In the genomic region with DNA sequence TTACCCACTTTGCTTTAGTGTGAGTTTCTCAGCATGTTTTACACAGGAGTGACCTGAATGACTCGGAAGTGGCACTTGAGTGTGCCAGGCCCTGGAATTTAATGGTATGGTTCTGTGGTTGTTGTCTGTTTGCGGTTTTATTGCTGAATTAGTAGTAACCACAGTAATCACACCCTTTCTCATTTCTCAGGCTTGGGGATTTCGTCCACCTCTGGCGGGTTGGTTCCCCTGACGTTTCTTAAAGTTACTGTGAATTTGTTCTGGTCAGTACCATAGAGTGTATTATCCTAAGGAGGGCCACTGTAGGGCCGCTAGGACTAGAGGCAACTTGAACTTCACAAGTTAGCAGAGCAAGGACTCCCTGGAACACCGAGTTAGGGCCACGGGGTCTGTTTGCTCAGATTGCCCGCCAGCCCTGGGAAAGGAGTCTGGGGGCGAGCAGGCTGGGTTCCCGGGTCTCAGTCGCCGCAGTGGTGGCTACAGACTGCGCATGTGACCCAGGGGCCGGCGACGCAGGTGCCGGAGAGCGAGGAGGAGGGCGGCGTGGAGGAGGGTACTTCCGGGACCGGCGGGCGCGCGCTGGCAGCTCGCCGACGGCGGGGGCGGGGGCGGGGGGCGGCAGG, we compare ENCODE assay signal across 1 cellular context.
TF ChIP-seq lines count a peak whose summit lies in the region.

No MANE protein-coding gene starts in this region.

TF ChIP-seq in K562, 482 proteins besides CTCF, POLR2A, EP300 and RAD21 (continues in another document):
- TF ChIP-seq SIN3A (IDR thresholded peaks at IDR 0.05; ENCODE audit: borderline replicate concordance in 2 of 2, control insufficient read depth in 1 of 2, low read depth in 2 of 2, low read length in 2 of 2) = 0 out of 4 replicates have a peak, but pooled peaks of 1 of the 2 experiments have one; percentile 37
- TF ChIP-seq ZNF23 (CRISPR knock-in tag; IDR thresholded peaks at IDR 0.05) = no peak
- no peak for TF ChIP-seq CCNT2 (IDR thresholded peaks at IDR 0.05; ENCODE audit: borderline replicate concordance, extremely low read depth, insufficient read length, low read depth, low read length)
- no peak for TF ChIP-seq ZNF354B (CRISPR knock-in tag; IDR thresholded peaks at IDR 0.05)
- TF ChIP-seq ZNF79 (CRISPR knock-in tag; IDR thresholded peaks at IDR 0.05; ENCODE audit: low read depth) = no peak
- TF ChIP-seq TAL1 (IDR thresholded peaks at IDR 0.05) = no peak
- TF ChIP-seq RBFOX2 (IDR thresholded peaks at IDR 0.05; ENCODE audit: low read depth, low read length) = peak; percentile 84
- no peak for TF ChIP-seq DLX4 (CRISPR knock-in tag; IDR thresholded peaks at IDR 0.05)
- TF ChIP-seq ESRRA (IDR thresholded peaks at IDR 0.05; ENCODE audit: borderline replicate concordance, low read depth) = 0 out of 2 replicates have a peak, but pooled peaks have one; percentile 26
- TF ChIP-seq ZKSCAN1 (IDR thresholded peaks at IDR 0.05; ENCODE audit: low read depth, low read length) = no peak
- TF ChIP-seq ZBTB40 (IDR thresholded peaks at IDR 0.05) = 0 out of 2 replicates have a peak, but pooled peaks have one; percentile 26
- TF ChIP-seq ZBTB40 (CRISPR knock-in tag; IDR thresholded peaks at IDR 0.05) = no peak
- TF ChIP-seq ZNF57 (CRISPR knock-in tag; IDR thresholded peaks at IDR 0.05) = no peak
- TF ChIP-seq NR2C2 (CRISPR knock-in tag; IDR thresholded peaks at IDR 0.05) = no peak
- TF ChIP-seq NR2C2 (tag; IDR thresholded peaks at IDR 0.05) = peak; percentile 57
- TF ChIP-seq ZNF583 (CRISPR knock-in tag; IDR thresholded peaks at IDR 0.05) = no peak
- no peak for TF ChIP-seq TEAD1 (CRISPR knock-in tag; IDR thresholded peaks at IDR 0.05)
- TF ChIP-seq, protein P1, sequence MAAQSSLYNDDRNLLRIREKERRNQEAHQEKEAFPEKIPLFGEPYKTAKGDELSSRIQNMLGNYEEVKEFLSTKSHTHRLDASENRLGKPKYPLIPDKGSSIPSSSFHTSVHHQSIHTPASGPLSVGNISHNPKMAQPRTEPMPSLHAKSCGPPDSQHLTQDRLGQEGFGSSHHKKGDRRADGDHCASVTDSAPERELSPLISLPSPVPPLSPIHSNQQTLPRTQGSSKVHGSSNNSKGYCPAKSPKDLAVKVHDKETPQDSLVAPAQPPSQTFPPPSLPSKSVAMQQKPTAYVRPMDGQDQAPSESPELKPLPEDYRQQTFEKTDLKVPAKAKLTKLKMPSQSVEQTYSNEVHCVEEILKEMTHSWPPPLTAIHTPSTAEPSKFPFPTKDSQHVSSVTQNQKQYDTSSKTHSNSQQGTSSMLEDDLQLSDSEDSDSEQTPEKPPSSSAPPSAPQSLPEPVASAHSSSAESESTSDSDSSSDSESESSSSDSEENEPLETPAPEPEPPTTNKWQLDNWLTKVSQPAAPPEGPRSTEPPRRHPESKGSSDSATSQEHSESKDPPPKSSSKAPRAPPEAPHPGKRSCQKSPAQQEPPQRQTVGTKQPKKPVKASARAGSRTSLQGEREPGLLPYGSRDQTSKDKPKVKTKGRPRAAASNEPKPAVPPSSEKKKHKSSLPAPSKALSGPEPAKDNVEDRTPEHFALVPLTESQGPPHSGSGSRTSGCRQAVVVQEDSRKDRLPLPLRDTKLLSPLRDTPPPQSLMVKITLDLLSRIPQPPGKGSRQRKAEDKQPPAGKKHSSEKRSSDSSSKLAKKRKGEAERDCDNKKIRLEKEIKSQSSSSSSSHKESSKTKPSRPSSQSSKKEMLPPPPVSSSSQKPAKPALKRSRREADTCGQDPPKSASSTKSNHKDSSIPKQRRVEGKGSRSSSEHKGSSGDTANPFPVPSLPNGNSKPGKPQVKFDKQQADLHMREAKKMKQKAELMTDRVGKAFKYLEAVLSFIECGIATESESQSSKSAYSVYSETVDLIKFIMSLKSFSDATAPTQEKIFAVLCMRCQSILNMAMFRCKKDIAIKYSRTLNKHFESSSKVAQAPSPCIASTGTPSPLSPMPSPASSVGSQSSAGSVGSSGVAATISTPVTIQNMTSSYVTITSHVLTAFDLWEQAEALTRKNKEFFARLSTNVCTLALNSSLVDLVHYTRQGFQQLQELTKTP (IDR thresholded peaks at IDR 0.05; ENCODE audit: low read depth in 1 of 2, partially characterized antibody in 2 of 2) = peak in 1 of 2 experiments; percentile 10
- TF ChIP-seq KLF6 (CRISPR knock-in tag; IDR thresholded peaks at IDR 0.05; ENCODE audit: borderline replicate concordance) = no peak
- peak; percentile 66 for TF ChIP-seq ETV1 (tag; conservative IDR thresholded peaks at IDR 0.05; ENCODE audit: low read depth)
- TF ChIP-seq FOXK2 (conservative IDR thresholded peaks at IDR 0.05 in 1 of 2, IDR thresholded peaks at IDR 0.05 in 1 of 2; ENCODE audit: low read depth in 2 of 2) = no peak
- TF ChIP-seq MBD2 (IDR thresholded peaks at IDR 0.05; ENCODE audit: borderline replicate concordance, low read depth) = no peak
- TF ChIP-seq CBX8 (IDR thresholded peaks at IDR 0.05; ENCODE audit: borderline replicate concordance, extremely low read depth, low read depth, low read length, poor library complexity, severe bottlenecking) = no peak
- TF ChIP-seq CC2D1A (IDR thresholded peaks at IDR 0.05) = no peak
- TF ChIP-seq ZNF696 (CRISPR knock-in tag; conservative IDR thresholded peaks at IDR 0.05) = no peak
- 0 out of 2 replicates have a peak, but pooled peaks have one; percentile 6 for TF ChIP-seq CREB1 (IDR thresholded peaks at IDR 0.05)
- no peak for TF ChIP-seq CREB1 (CRISPR knock-in tag; IDR thresholded peaks at IDR 0.05)
- no peak for TF ChIP-seq NCOA6 (IDR thresholded peaks at IDR 0.05)
- TF ChIP-seq, protein P2, sequence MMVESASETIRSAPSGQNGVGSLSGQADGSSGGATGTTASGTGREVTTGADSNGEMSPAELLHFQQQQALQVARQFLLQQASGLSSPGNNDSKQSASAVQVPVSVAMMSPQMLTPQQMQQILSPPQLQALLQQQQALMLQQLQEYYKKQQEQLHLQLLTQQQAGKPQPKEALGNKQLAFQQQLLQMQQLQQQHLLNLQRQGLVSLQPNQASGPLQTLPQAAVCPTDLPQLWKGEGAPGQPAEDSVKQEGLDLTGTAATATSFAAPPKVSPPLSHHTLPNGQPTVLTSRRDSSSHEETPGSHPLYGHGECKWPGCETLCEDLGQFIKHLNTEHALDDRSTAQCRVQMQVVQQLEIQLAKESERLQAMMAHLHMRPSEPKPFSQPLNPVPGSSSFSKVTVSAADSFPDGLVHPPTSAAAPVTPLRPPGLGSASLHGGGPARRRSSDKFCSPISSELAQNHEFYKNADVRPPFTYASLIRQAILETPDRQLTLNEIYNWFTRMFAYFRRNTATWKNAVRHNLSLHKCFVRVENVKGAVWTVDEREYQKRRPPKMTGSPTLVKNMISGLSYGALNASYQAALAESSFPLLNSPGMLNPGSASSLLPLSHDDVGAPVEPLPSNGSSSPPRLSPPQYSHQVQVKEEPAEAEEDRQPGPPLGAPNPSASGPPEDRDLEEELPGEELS (CRISPR knock-in tag; IDR thresholded peaks at IDR 0.05; ENCODE audit: borderline replicate concordance) = no peak
- TF ChIP-seq ZNF143 (CRISPR knock-in tag; IDR thresholded peaks at IDR 0.05) = no peak
- TF ChIP-seq HNRNPLL (IDR thresholded peaks at IDR 0.05; ENCODE audit: low read depth, low read length, poor library complexity, severe bottlenecking) = peak; percentile 57
- no peak for TF ChIP-seq ARHGAP35 (IDR thresholded peaks at IDR 0.05; ENCODE audit: partially characterized antibody)
- TF ChIP-seq BACH1 (tag; IDR thresholded peaks at IDR 0.05) = 0 out of 2 replicates have a peak, but pooled peaks have one; percentile 18
- peak; percentile 78 for TF ChIP-seq L3MBTL2 (IDR thresholded peaks at IDR 0.05)
- no peak for TF ChIP-seq MYNN (IDR thresholded peaks at IDR 0.05)
- no peak for TF ChIP-seq MYNN (CRISPR knock-in tag; IDR thresholded peaks at IDR 0.05)
- 0 out of 2 replicates have a peak, but pooled peaks have one; percentile 46 for TF ChIP-seq TAF7 (tag; IDR thresholded peaks at IDR 0.05)
- peak; percentile 13 to 46; a peak in 1 of 4 replicates for TF ChIP-seq MNT (conservative IDR thresholded peaks at IDR 0.05)
- TF ChIP-seq PHF20 (IDR thresholded peaks at IDR 0.05; ENCODE audit: partially characterized antibody) = no peak
- no peak for TF ChIP-seq KDM4B (IDR thresholded peaks at IDR 0.05; ENCODE audit: borderline replicate concordance in 2 of 2, low read depth in 1 of 2)
- no peak for TF ChIP-seq STAT6 (CRISPR knock-in tag; IDR thresholded peaks at IDR 0.05)
- no peak for TF ChIP-seq ZNF766 (CRISPR knock-in tag; conservative IDR thresholded peaks at IDR 0.05)
